23 cellular contexts compared by ENCODE assay signal in genomic region chr1:58231204-58231603, GRCh38.
DNase-seq lines count a peak whose midpoint lies in the region; ATAC-seq lines count a peak whose summit lies in the region.
"Had no signal": no experiment of that assay in that cellular context is flagged by ENCODE, and none has a peak within 500 bp of the region (broad histone marks: within the 10 kb centered on the region; RNA-seq: fewer than 3 reads in every experiment).

No MANE protein-coding gene starts in this region.

- in situ Hi-C loops in KBM-7 (cut with MboI; ENCODE audit: low pct_unique_long_range_greater_than_20kb, low sequenced_read_pairs) = no loop called here

- DNase-seq in AG08395 (ENCODE audit: low spot score) = peak; percentile 15
- DNase-seq in middle frontal gyrus (ENCODE audit: extremely low spot score, low spot score) = no peak
- no peak for DNase-seq in KBM-7
- DNase-seq in NCI-H1694 (lab: John Stamatoyannopoulos, UW) = no peak
- no peak for DNase-seq in left ventricle myocardium superior
- DNase-seq: activated CD4-positive, alpha-beta T cell treated with anti-CD3 and anti-CD28 coated beads for 36 hours; activated CD8-positive, alpha-beta memory T cell treated with anti-CD3 and anti-CD28 coated beads for 24 hours; activated gamma-delta T cell treated with Interleukin-2 at 50 U/mL for 16 hours; activated T-cell treated with anti-CD3 and anti-CD28 coated beads, Interleukin-2, amount 50 U/mL, for 1 hour; body of pancreas; CD8-positive, alpha-beta T cell; H7; Kasumi-1; NCI-H1048; NCI-H187 treated with DMSO at 0.1 percent for 48 hours; NCI-H69; RPMI8226; stimulated activated naive CD8-positive, alpha-beta T cell treated with anti-CD3 and anti-CD28 coated beads, Interleukin-15, Interleukin-2, amounts not matched to agents 100 U/mL and 50 U/mL, for 24 hours; T-helper 1 cell had no signal

- intact Hi-C loops in left ventricle myocardium superior (cut with micrococcal nuclease) = no loop called here

- ATAC-seq in GM19452 (IDR thresholded peaks at IDR 0.05; ENCODE audit: unreplicated experiment) (peak; percentile 51), HG02610 (IDR thresholded peaks at IDR 0.05; ENCODE audit: unreplicated experiment) (peak; percentile 46), HG03460 (IDR thresholded peaks at IDR 0.05; ENCODE audit: unreplicated experiment) (peak; percentile 47), left ventricle myocardium superior (no peak)
- ATAC-seq: activated CD4-positive, alpha-beta T cell treated with anti-CD3 and anti-CD28 coated beads for 36 hours; body of pancreas; CD8-positive, alpha-beta T cell; sciatic nerve; stimulated activated naive CD8-positive, alpha-beta T cell treated with anti-CD3 and anti-CD28 coated beads, Interleukin-15, Interleukin-2, amounts not matched to agents 100 U/mL and 50 U/mL, for 24 hours had no signal
